33 cellular contexts compared by ENCODE assay signal in the genomic region with DNA sequence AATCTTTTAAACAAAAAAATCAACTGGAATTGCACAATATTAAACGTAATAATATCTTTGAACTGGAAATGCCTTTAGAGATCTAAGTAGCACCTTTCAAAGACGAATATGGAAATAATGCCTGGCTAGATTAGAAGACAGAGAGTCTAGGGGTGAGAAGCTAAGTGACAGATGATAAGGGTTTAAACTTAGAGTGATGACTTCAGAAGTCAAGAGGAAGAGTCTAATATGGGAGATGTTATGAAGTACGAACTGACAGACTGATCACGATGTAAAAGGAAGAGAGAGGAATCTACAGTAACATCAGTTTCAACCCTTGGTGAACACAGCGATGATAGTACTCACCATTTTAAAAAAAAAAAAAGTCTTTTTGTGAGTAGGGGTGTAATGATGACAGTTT.
"Had no signal": no experiment of that assay in that cellular context is flagged by ENCODE, and none has a peak within 500 bp of the region (broad histone marks: within the 10 kb centered on the region; RNA-seq: fewer than 3 reads in every experiment).

No MANE protein-coding gene starts in this region.

- H3K27ac Mint-ChIP-seq: activated CD4-positive, alpha-beta memory T cell treated with anti-CD3 and anti-CD28 coated beads for 36 hours; activated CD4-positive, alpha-beta T cell treated with anti-CD3 and anti-CD28 coated beads for 36 hours; activated CD4-positive, alpha-beta T cell treated with anti-CD3 and anti-CD28 coated beads, Interleukin-2, amount 10 ng/mL, durations not matched to agents 24 days and 14 days; activated CD8-positive, alpha-beta memory T cell treated with anti-CD3 and anti-CD28 coated beads, Interleukin-2, amount 10 ng/mL, durations not matched to agents 7 days and 5 days; activated CD8-positive, alpha-beta T cell treated with anti-CD3 and anti-CD28 coated beads, Interleukin-2, amount 10 ng/mL, durations not matched to agents 7 days and 5 days; activated naive CD8-positive, alpha-beta T cell treated with anti-CD3 and anti-CD28 coated beads for 36 hours; activated naive CD8-positive, alpha-beta T cell treated with anti-CD3 and anti-CD28 coated beads, Interleukin-2, amount 50 U/mL, for 24 hours; activated T-helper 1 cell treated with anti-CD3 and anti-CD28 coated beads, Interleukin-12 subunit alpha, Interleukin-12 subunit beta, Interleukin-2, Interleukin-4 antibody, amounts not matched to agents 30 ng/mL and 10 ng/mL and 1 ng/mL, durations not matched to agents 14 hours and 24 hours and 36 hours; activated T-helper 2 cell treated with anti-CD3 and anti-CD28 coated beads, Interferon-gamma antibody, Interleukin-2, Interleukin-4, amounts not matched to agents 10 μg/mL and 5 μg/mL and 100 μg/mL, durations not matched to agents 14 hours and 24 hours and 36 hours; T-helper 17 cell; T-helper 2 cell treated with Interferon-gamma antibody and Interleukin-4, amounts not matched to agents 5 μg/mL and 100 μg/mL, for 36 hours had no signal

- DNase-seq: activated CD4-positive, alpha-beta memory T cell treated with anti-CD3 and anti-CD28 coated beads for 36 hours; activated CD4-positive, alpha-beta T cell treated with anti-CD3 and anti-CD28 coated beads for 36 hours; activated CD4-positive, alpha-beta T cell treated with anti-CD3 and anti-CD28 coated beads, Interleukin-2, amount 10 ng/mL, durations not matched to agents 24 days and 14 days; activated CD4-positive, CD25-positive, alpha-beta regulatory T cell; activated CD4-positive, CD25-positive, alpha-beta regulatory T cell treated with anti-CD3 and anti-CD28 coated beads, Interleukin-2, amount 50 U/mL, for 72 hours; activated CD8-positive, alpha-beta memory T cell treated with anti-CD3 and anti-CD28 coated beads, Interleukin-2, amount 10 ng/mL, durations not matched to agents 7 days and 5 days; activated CD8-positive, alpha-beta memory T cell treated with anti-CD3 and anti-CD28 coated beads, Interleukin-2, amount 50 U/mL, for 4 hours; activated CD8-positive, alpha-beta T cell treated with anti-CD3 and anti-CD28 coated beads, Interleukin-2, amount 10 ng/mL, durations not matched to agents 7 days and 5 days; activated gamma-delta T cell; activated naive CD4-positive, alpha-beta T cell; activated naive CD4-positive, alpha-beta T cell treated with anti-CD3 and anti-CD28 coated beads, Interleukin-2, amount 50 U/mL, for 16 hours; activated naive CD8-positive, alpha-beta T cell treated with anti-CD3 and anti-CD28 coated beads for 36 hours; activated naive CD8-positive, alpha-beta T cell treated with anti-CD3 and anti-CD28 coated beads, Interleukin-2, amount 50 U/mL, for 24 hours; activated T-cell treated with anti-CD3 and anti-CD28 coated beads, Interleukin-2, amount 50 U/mL, for 1 hour; activated T-cell treated with anti-CD3 and anti-CD28 coated beads, Interleukin-2, amount 50 U/mL, for 48 hours; adrenal gland; amygdala; aorta; body of pancreas; caudate nucleus; cerebellar nuclear complex; colonic mucosa; effector CD8-positive, alpha-beta T cell; esophagus squamous epithelium; foreskin melanocyte; T-helper 1 cell; T-helper 17 cell; T1000 had no signal

- H3K27me3 Mint-ChIP-seq: activated CD4-positive, alpha-beta memory T cell treated with anti-CD3 and anti-CD28 coated beads for 36 hours; activated CD4-positive, alpha-beta T cell treated with anti-CD3 and anti-CD28 coated beads for 36 hours; activated CD4-positive, alpha-beta T cell treated with anti-CD3 and anti-CD28 coated beads, Interleukin-2, amount 10 ng/mL, durations not matched to agents 24 days and 14 days; activated CD8-positive, alpha-beta memory T cell treated with anti-CD3 and anti-CD28 coated beads, Interleukin-2, amount 10 ng/mL, durations not matched to agents 7 days and 5 days; activated naive CD8-positive, alpha-beta T cell treated with anti-CD3 and anti-CD28 coated beads for 36 hours; activated naive CD8-positive, alpha-beta T cell treated with anti-CD3 and anti-CD28 coated beads, Interleukin-2, amount 50 U/mL, for 24 hours; T-helper 17 cell had no signal

- H3K4me1 ChIP-seq: adrenal gland, body of pancreas, colonic mucosa, esophagus squamous epithelium, gastroesophageal sphincter had no signal

- H3K9me3 ChIP-seq: adrenal gland, body of pancreas, colonic mucosa, esophagus squamous epithelium, gastroesophageal sphincter had no signal

- H3K27me3 ChIP-seq: adrenal gland, body of pancreas, colonic mucosa, esophagus squamous epithelium, gastroesophageal sphincter had no signal

- H3K4me3 Mint-ChIP-seq: activated CD4-positive, alpha-beta memory T cell treated with anti-CD3 and anti-CD28 coated beads for 36 hours; activated CD4-positive, alpha-beta T cell treated with anti-CD3 and anti-CD28 coated beads for 36 hours; activated CD4-positive, alpha-beta T cell treated with anti-CD3 and anti-CD28 coated beads, Interleukin-2, amount 10 ng/mL, durations not matched to agents 24 days and 14 days; activated CD8-positive, alpha-beta memory T cell treated with anti-CD3 and anti-CD28 coated beads, Interleukin-2, amount 10 ng/mL, durations not matched to agents 7 days and 5 days; activated CD8-positive, alpha-beta T cell treated with anti-CD3 and anti-CD28 coated beads, Interleukin-2, amount 10 ng/mL, durations not matched to agents 7 days and 5 days; activated naive CD8-positive, alpha-beta T cell treated with anti-CD3 and anti-CD28 coated beads for 36 hours; activated naive CD8-positive, alpha-beta T cell treated with anti-CD3 and anti-CD28 coated beads, Interleukin-2, amount 50 U/mL, for 24 hours; activated T-helper 1 cell treated with anti-CD3 and anti-CD28 coated beads, Interleukin-12 subunit alpha, Interleukin-12 subunit beta, Interleukin-2, Interleukin-4 antibody, amounts not matched to agents 30 ng/mL and 10 ng/mL and 1 ng/mL, durations not matched to agents 14 hours and 24 hours and 36 hours; T-helper 17 cell; T-helper 2 cell treated with Interferon-gamma antibody and Interleukin-4, amounts not matched to agents 5 μg/mL and 100 μg/mL, for 36 hours had no signal

- H3K36me3 ChIP-seq: adrenal gland, colonic mucosa, esophagus squamous epithelium, gastroesophageal sphincter had no signal

- H3K27ac ChIP-seq: adrenal gland, body of pancreas, colonic mucosa, epithelial cell of prostate, esophagus squamous epithelium, gastroesophageal sphincter had no signal

- H3K36me3 Mint-ChIP-seq: activated CD4-positive, alpha-beta memory T cell treated with anti-CD3 and anti-CD28 coated beads for 36 hours; activated CD8-positive, alpha-beta memory T cell treated with anti-CD3 and anti-CD28 coated beads, Interleukin-2, amount 10 ng/mL, durations not matched to agents 7 days and 5 days; activated naive CD8-positive, alpha-beta T cell treated with anti-CD3 and anti-CD28 coated beads for 36 hours had no signal

- H3K4me3 ChIP-seq: adrenal gland, body of pancreas, colonic mucosa, esophagus squamous epithelium, gastroesophageal sphincter had no signal

- H3K9me3 Mint-ChIP-seq: activated CD4-positive, alpha-beta memory T cell treated with anti-CD3 and anti-CD28 coated beads for 36 hours; activated CD4-positive, alpha-beta T cell treated with anti-CD3 and anti-CD28 coated beads, Interleukin-2, amount 10 ng/mL, durations not matched to agents 24 days and 14 days; activated naive CD8-positive, alpha-beta T cell treated with anti-CD3 and anti-CD28 coated beads for 36 hours; activated naive CD8-positive, alpha-beta T cell treated with anti-CD3 and anti-CD28 coated beads, Interleukin-2, amount 50 U/mL, for 24 hours; activated T-helper 1 cell treated with anti-CD3 and anti-CD28 coated beads, Interleukin-12 subunit alpha, Interleukin-12 subunit beta, Interleukin-2, Interleukin-4 antibody, amounts not matched to agents 30 ng/mL and 10 ng/mL and 1 ng/mL, durations not matched to agents 14 hours and 24 hours and 36 hours; activated T-helper 2 cell treated with anti-CD3 and anti-CD28 coated beads, Interferon-gamma antibody, Interleukin-2, Interleukin-4, amounts not matched to agents 10 μg/mL and 5 μg/mL and 100 μg/mL, durations not matched to agents 14 hours and 24 hours and 36 hours; T-helper 2 cell treated with Interferon-gamma antibody and Interleukin-4, amounts not matched to agents 5 μg/mL and 100 μg/mL, for 36 hours had no signal

- ATAC-seq: activated CD4-positive, alpha-beta T cell treated with anti-CD3 and anti-CD28 coated beads for 36 hours; activated CD8-positive, alpha-beta memory T cell treated with anti-CD3 and anti-CD28 coated beads, Interleukin-2, amount 10 ng/mL, durations not matched to agents 7 days and 5 days; activated CD8-positive, alpha-beta T cell treated with anti-CD3 and anti-CD28 coated beads, Interleukin-2, amount 10 ng/mL, durations not matched to agents 7 days and 5 days; activated naive CD8-positive, alpha-beta T cell treated with anti-CD3 and anti-CD28 coated beads, Interleukin-2, amount 50 U/mL, for 24 hours; body of pancreas; gastroesophageal sphincter; T-helper 17 cell had no signal
